Comparison of ENCODE assay signal across 21 cellular contexts in genomic region chr7:43138710-43139601, GRCh38. TPM values are rescaled to one million over a fixed set of nuclear protein-coding genes. Genes with fewer than 3 reads are reported as not detected.
DNase-seq lines count a peak whose midpoint lies in the region; ATAC-seq and TF ChIP-seq lines count a peak whose summit lies in the region.
"Had no signal": no experiment of that assay in that cellular context is flagged by ENCODE, and none has a peak within 500 bp of the region (broad histone marks: within the 10 kb centered on the region; RNA-seq: fewer than 3 reads in every experiment).

No MANE protein-coding gene starts in this region.

- H3K4me1 ChIP-seq in endodermal cell (ENCODE audit: control insufficient read depth, insufficient read depth, low read length): peaks cover 3% of the 10 kb centered on the region
- H3K4me1 ChIP-seq: sigmoid colon had no signal

- H3K4me3 ChIP-seq in AG09309 (ENCODE audit: control insufficient read depth, low read depth, low read length) (no peak overlapping the region), endodermal cell (ENCODE audit: low read length) (no peak overlapping the region), coronary artery (no peak overlapping the region)
- H3K4me3 ChIP-seq: sigmoid colon, tibial nerve had no signal

- ATAC-seq in activated CD8-positive, alpha-beta T cell treated with anti-CD3 and anti-CD28 coated beads, Interleukin-2, amount 10 ng/mL, durations not matched to agents 7 days and 5 days: no peak
- ATAC-seq: activated CD4-positive, CD25-positive, alpha-beta regulatory T cell treated with anti-CD3 and anti-CD28 coated beads, Interleukin-2, amount 50 U/mL, for 24 hours; effector memory CD8-positive, alpha-beta T cell; Right ventricle myocardium inferior had no signal

- no peaks in the 10 kb centered on the region for H3K36me3 ChIP-seq in endodermal cell (ENCODE audit: control insufficient read depth, insufficient read depth, low read length)
- H3K36me3 ChIP-seq: sigmoid colon, tibial nerve had no signal

- peak overlapping the region; percentile 54 for H3K27ac Mint-ChIP-seq in endodermal cell
- H3K27ac Mint-ChIP-seq in activated CD8-positive, alpha-beta T cell treated with anti-CD3 and anti-CD28 coated beads, Interleukin-2, amount 10 ng/mL, durations not matched to agents 7 days and 5 days: no peak overlapping the region
- H3K27ac Mint-ChIP-seq: effector memory CD8-positive, alpha-beta T cell had no signal

- H3K27me3 ChIP-seq in endodermal cell (ENCODE audit: control insufficient read depth, insufficient read depth, low read length, poor library complexity, severe bottlenecking): no peaks in the 10 kb centered on the region
- H3K27me3 ChIP-seq: sigmoid colon, tibial nerve had no signal

- no peak overlapping the region for H3K4me3 Mint-ChIP-seq in endodermal cell
- H3K4me3 Mint-ChIP-seq in activated CD8-positive, alpha-beta T cell treated with anti-CD3 and anti-CD28 coated beads, Interleukin-2, amount 10 ng/mL, durations not matched to agents 7 days and 5 days: no peak overlapping the region
- H3K4me3 Mint-ChIP-seq: effector memory CD8-positive, alpha-beta T cell had no signal

- no peaks in the 10 kb centered on the region for H3K36me3 Mint-ChIP-seq in endodermal cell (ENCODE audit: low read depth)
- H3K36me3 Mint-ChIP-seq in activated CD8-positive, alpha-beta T cell treated with anti-CD3 and anti-CD28 coated beads, Interleukin-2, amount 10 ng/mL, durations not matched to agents 7 days and 5 days (ENCODE audit: low read depth): no peaks in the 10 kb centered on the region

- CTCF ChIA-PET in RWPE1 (lab: Yijun Ruan, JAX): interaction anchor here (0.6 kb wide), 1 partner anchor 56 kb away, joined by 3 read pairs; no protein-coding TSS in a partner anchor
- CTCF ChIA-PET in activated CD8-positive, alpha-beta T cell treated with anti-CD3 and anti-CD28 coated beads, Interleukin-2, amount 10 ng/mL, durations not matched to agents 7 days and 5 days (lab: Charles Lee): no interaction called here

- H3K4me1 Mint-ChIP-seq in endodermal cell: peaks cover 15% of the 10 kb centered on the region
- H3K4me1 Mint-ChIP-seq in activated CD8-positive, alpha-beta T cell treated with anti-CD3 and anti-CD28 coated beads, Interleukin-2, amount 10 ng/mL, durations not matched to agents 7 days and 5 days (ENCODE audit: low read depth): no peaks in the 10 kb centered on the region

- no peak overlapping the region for H3K9ac ChIP-seq in endodermal cell (ENCODE audit: extremely low read depth, low read length, poor library complexity, severe bottlenecking)
- H3K9ac ChIP-seq: KMS-11 had no signal

- no peaks in the 10 kb centered on the region for H3K9me3 Mint-ChIP-seq in endodermal cell
- no peaks in the 10 kb centered on the region for H3K9me3 Mint-ChIP-seq in activated CD8-positive, alpha-beta T cell treated with anti-CD3 and anti-CD28 coated beads, Interleukin-2, amount 10 ng/mL, durations not matched to agents 7 days and 5 days (ENCODE audit: insufficient read depth)
- H3K9me3 Mint-ChIP-seq: effector memory CD8-positive, alpha-beta T cell had no signal

- no peaks in the 10 kb centered on the region for H3K27me3 Mint-ChIP-seq in endodermal cell (ENCODE audit: insufficient read depth)
- H3K27me3 Mint-ChIP-seq in activated CD8-positive, alpha-beta T cell treated with anti-CD3 and anti-CD28 coated beads, Interleukin-2, amount 10 ng/mL, durations not matched to agents 7 days and 5 days (ENCODE audit: low read depth): peaks cover 2% of the 10 kb centered on the region

- POLR2A ChIA-PET in RWPE1 (lab: Yijun Ruan, JAX; ENCODE audit: low non-redundant PET): no interaction called here
- POLR2A ChIA-PET in activated CD8-positive, alpha-beta T cell treated with anti-CD3 and anti-CD28 coated beads, Interleukin-2, amount 10 ng/mL, durations not matched to agents 7 days and 5 days (lab: Charles Lee): no interaction called here

- TF ChIP-seq CTCF in AG09309 (IDR thresholded peaks at IDR 0.05; ENCODE audit: control insufficient read depth, insufficient read depth, low read depth, low read length, missing control alignments): no peak
- no peak for TF ChIP-seq CTCF in endodermal cell (conservative IDR thresholded peaks at IDR 0.05)
- no peak for TF ChIP-seq CTCF in RWPE1 (conservative IDR thresholded peaks at IDR 0.05; ENCODE audit: low read depth)
- no peak for TF ChIP-seq CTCF in coronary artery (IDR thresholded peaks at IDR 0.05)

- no peaks in the 10 kb centered on the region for H3K9me3 ChIP-seq in endodermal cell (ENCODE audit: control insufficient read depth, low read length)
- H3K9me3 ChIP-seq: sigmoid colon, tibial nerve had no signal

- DNase-seq in AG09309 (ENCODE audit: low read depth): peak; percentile 39
- DNase-seq in RPMI7951 (ENCODE audit: low read depth): peak; percentile 61
- DNase-seq in endodermal cell: peak; percentile 64
- DNase-seq in iris pigment epithelial cell (ENCODE audit: low read depth): peak; percentile 63
- no peak for DNase-seq in RWPE1 (ENCODE audit: low spot score)
- no peak for DNase-seq in GM19238 (ENCODE audit: insufficient read length, low spot score)
- no peak for DNase-seq in coronary artery (ENCODE audit: low spot score)
- no peak for DNase-seq in activated CD8-positive, alpha-beta T cell treated with anti-CD3 and anti-CD28 coated beads, Interleukin-2, amount 10 ng/mL, durations not matched to agents 7 days and 5 days
- DNase-seq: activated CD8-positive, alpha-beta memory T cell treated with anti-CD3 and anti-CD28 coated beads, Interleukin-2, amount 50 U/mL, for 48 hours; activated naive CD4-positive, alpha-beta T cell treated with Interleukin-2 at 50 U/mL for 16 hours; effector memory CD8-positive, alpha-beta T cell; glutamatergic neuron; kidney glomerular epithelial cell; NCI-H1105 treated with DMSO at 0.1 percent for 48 hours; NK-92 treated with Interleukin-12 subunit alpha and Interleukin-12 subunit beta, amount 100 ng/mL, for 24 hours; sigmoid colon; T-helper 2 cell had no signal

- 61 to 70% methylated on average over 4 to 8 of the region's 8 CpGs for WGBS in endodermal cell (ENCODE audit: insufficient coverage in 1 of 2, insufficient read length in 1 of 2), 2 experiments

- H3K27ac ChIP-seq in endodermal cell (ENCODE audit: low read depth, low read length): peak overlapping the region; percentile 57
- H3K27ac ChIP-seq in RWPE1: no peak overlapping the region
- no peak overlapping the region for H3K27ac ChIP-seq in coronary artery
- H3K27ac ChIP-seq: KMS-11, sigmoid colon, tibial nerve had no signal

RNA-seq across cellular contexts. Expression of gene HECW1, which starts 26.5 kb away (rescaled TPM):
- total RNA-seq in RPMI7951 (2014; rRNA removed; shearing (Covaris generic)): 12.9 and 18.3 TPM in 2 replicates
- 10 to 100 TPM in 1 of 2 donors, 1 to 10 TPM in 1; 4.6 to 12.0 TPM for total RNA-seq in endodermal cell
- 1.6 TPM for polyA plus RNA-seq in endodermal cell (2013, experiment 1 of 2)
- 0.62 TPM for polyA plus RNA-seq in endodermal cell (2013, experiment 2 of 2)
- not detected for total RNA-seq in activated CD8-positive, alpha-beta T cell treated with anti-CD3 and anti-CD28 coated beads, Interleukin-2, amount 10 ng/mL, durations not matched to agents 7 days and 5 days
- total RNA-seq: Right ventricle myocardium inferior had no signal

Comparison
In these comparisons a context has a peak if more than half of its experiments do, and no peak if none do; other contexts are left out.
1. DNase-seq: peak in AG09309 (single experiment), RPMI7951 (single experiment), endodermal cell (single experiment) and iris pigment epithelial cell (single experiment); none in RWPE1 (single experiment), GM19238 (single experiment), coronary artery (single experiment) and activated CD8-positive, alpha-beta T cell treated with anti-CD3 and anti-CD28 coated beads, Interleukin-2, amount 10 ng/mL, durations not matched to agents 7 days and 5 days (single experiment).
2. RNA of gene HECW1, which starts 26.5 kb away (total RNA-seq): 12.9 to 18.3 TPM in RPMI7951 and 4.6 to 12.0 TPM in endodermal cell; not detected in activated CD8-positive, alpha-beta T cell treated with anti-CD3 and anti-CD28 coated beads, Interleukin-2, amount 10 ng/mL, durations not matched to agents 7 days and 5 days; every median in the first group is over 4 times any median in the second.